ENCODE assay signal across 19 cellular contexts in genomic region chr1:102833171-102833570, GRCh38.
"Had no signal": no experiment of that assay in that cellular context is flagged by ENCODE, and none has a peak within 500 bp of the region (broad histone marks: within the 10 kb centered on the region; RNA-seq: fewer than 3 reads in every experiment).

No MANE protein-coding gene starts in this region.

- H3K4me3 ChIP-seq: coronary artery, esophagus muscularis mucosa, right atrium auricular region, tibial nerve, vagina had no signal

- H3K4me3 Mint-ChIP-seq: activated naive CD8-positive, alpha-beta T cell treated with anti-CD3 and anti-CD28 coated beads, Interleukin-2, amount 10 ng/mL, durations not matched to agents 7 days and 5 days; activated T-helper 1 cell treated with anti-CD3 and anti-CD28 coated beads, Interleukin-12 subunit alpha, Interleukin-12 subunit beta, Interleukin-2, Interleukin-4 antibody, amounts not matched to agents 30 ng/mL and 10 ng/mL and 1 ng/mL, durations not matched to agents 14 hours and 24 hours and 36 hours; central memory CD8-positive, alpha-beta T cell; nephron progenitor cell had no signal

- H3K4me1 Mint-ChIP-seq: activated naive CD8-positive, alpha-beta T cell treated with anti-CD3 and anti-CD28 coated beads, Interleukin-2, amount 10 ng/mL, durations not matched to agents 7 days and 5 days; central memory CD8-positive, alpha-beta T cell had no signal

- H3K36me3 ChIP-seq: brain microvascular endothelial cell, esophagus muscularis mucosa, right atrium auricular region, tibial nerve, vagina had no signal

- H3K36me3 Mint-ChIP-seq: activated naive CD8-positive, alpha-beta T cell treated with anti-CD3 and anti-CD28 coated beads, Interleukin-2, amount 10 ng/mL, durations not matched to agents 7 days and 5 days had no signal

- H3K27me3 ChIP-seq: brain microvascular endothelial cell, esophagus muscularis mucosa, right atrium auricular region, tibial nerve, vagina had no signal

- H3K27ac ChIP-seq: brain microvascular endothelial cell, coronary artery, esophagus muscularis mucosa, right atrium auricular region, tibial nerve, vagina had no signal

- H3K4me1 ChIP-seq: esophagus muscularis mucosa, right atrium auricular region, tibial nerve, vagina had no signal

- DNase-seq: activated CD4-positive, CD25-positive, alpha-beta regulatory T cell treated with anti-CD3 and anti-CD28 coated beads, Interleukin-2, amount 50 U/mL, for 72 hours; activated naive CD4-positive, alpha-beta T cell; activated naive CD8-positive, alpha-beta T cell treated with anti-CD3 and anti-CD28 coated beads, Interleukin-2, amount 10 ng/mL, durations not matched to agents 7 days and 5 days; brain microvascular endothelial cell; glutamatergic neuron; hypothalamus; left ventricle myocardium superior; mesendoderm; nephron progenitor cell; occipital lobe; stimulated activated CD4-positive, alpha-beta T cell treated with anti-CD3 and anti-CD28 coated beads, Interleukin-4, amount 100 ng/mL, for 1 hour; stimulated activated naive CD4-positive, alpha-beta T cell had no signal

- ATAC-seq: left ventricle myocardium superior had no signal

- H3K9me3 ChIP-seq: esophagus muscularis mucosa, right atrium auricular region, tibial nerve, vagina had no signal

- H3K27me3 Mint-ChIP-seq: activated naive CD8-positive, alpha-beta T cell treated with anti-CD3 and anti-CD28 coated beads, Interleukin-2, amount 10 ng/mL, durations not matched to agents 7 days and 5 days; central memory CD8-positive, alpha-beta T cell had no signal

- H3K27ac Mint-ChIP-seq: activated naive CD8-positive, alpha-beta T cell treated with anti-CD3 and anti-CD28 coated beads, Interleukin-2, amount 10 ng/mL, durations not matched to agents 7 days and 5 days; activated T-helper 1 cell treated with anti-CD3 and anti-CD28 coated beads, Interleukin-12 subunit alpha, Interleukin-12 subunit beta, Interleukin-2, Interleukin-4 antibody, amounts not matched to agents 30 ng/mL and 10 ng/mL and 1 ng/mL, durations not matched to agents 14 hours and 24 hours and 36 hours; nephron progenitor cell had no signal
